10 cellular contexts compared by ENCODE assay signal in genomic region chr14:65243766-65244442, GRCh38.
DNase-seq lines count a peak whose midpoint lies in the region; ATAC-seq, FAIRE-seq and TF ChIP-seq lines count a peak whose summit lies in the region.
"Had no signal": no experiment of that assay in that cellular context is flagged by ENCODE, and none has a peak within 500 bp of the region (broad histone marks: within the 10 kb centered on the region; RNA-seq: fewer than 3 reads in every experiment).

No MANE protein-coding gene starts in this region.

- intact Hi-C loops in Right ventricle myocardium superior (cut with DNase I): no loop called here

- TF ChIP-seq CTCF in AG10803 (conservative IDR thresholded peaks at IDR 0.05; ENCODE audit: low read length): no peak
- no peak for TF ChIP-seq CTCF in keratinocyte (optimal IDR thresholded peaks at IDR 0.05 in 1 of 3, IDR thresholded peaks at IDR 0.05 in 1 of 3, conservative IDR thresholded peaks at IDR 0.05 in 1 of 3; ENCODE audit: extremely low read depth in 1 of 3, insufficient read depth in 2 of 3, low read length in 3 of 3)

- FAIRE-seq in GM19239 (lab: Jason Lieb, UNC): peak; percentile 21
- FAIRE-seq in keratinocyte (lab: Jason Lieb, UNC): no peak

- H3K36me3 ChIP-seq in keratinocyte (ENCODE audit: control insufficient read depth in 2 of 2, extremely low read depth in 1 of 2, insufficient read depth in 2 of 2, low read length in 2 of 2) (no peaks in the 10 kb centered on the region), H7 (replicated peaks; ENCODE audit: control insufficient read depth, insufficient read depth, low read length) (no peaks in the 10 kb centered on the region)
- H3K36me3 ChIP-seq: ovary had no signal

- peaks cover 8% of the 10 kb centered on the region for H3K4me1 ChIP-seq in keratinocyte (ENCODE audit: control insufficient read depth, extremely low read depth, insufficient read depth, low read length)

- no peaks in the 10 kb centered on the region for H3K9me3 Mint-ChIP-seq in T-cell

- no peaks in the 10 kb centered on the region for H3K9me3 ChIP-seq in keratinocyte (ENCODE audit: control insufficient read depth, low read depth, low read length)
- H3K9me3 ChIP-seq: ovary had no signal

- no peaks in the 10 kb centered on the region for H4K20me1 ChIP-seq in keratinocyte (ENCODE audit: control insufficient read depth, extremely low read depth, insufficient read depth, low read length)

- peaks cover 0 to 14% (median 8%) of the 10 kb centered on the region in 3 donors for H3K4me1 Mint-ChIP-seq in T-cell

- H3K27me3 Mint-ChIP-seq in T-cell: no peaks in the 10 kb centered on the region

- H3K79me2 ChIP-seq in keratinocyte (ENCODE audit: control insufficient read depth, insufficient read depth, low read length): no peaks in the 10 kb centered on the region

- H3K27ac ChIP-seq in keratinocyte (ENCODE audit: control insufficient read depth, insufficient read depth, low read length): no peak overlapping the region
- H3K27ac ChIP-seq: ovary had no signal

- peak overlapping the region; percentile 91 for H2AFZ ChIP-seq in keratinocyte (ENCODE audit: control insufficient read depth, low read length)

- H3K4me3 ChIP-seq in AG10803 (ENCODE audit: low read length) (no peak overlapping the region), keratinocyte (ENCODE audit: control insufficient read depth in 2 of 3, extremely low read depth in 1 of 3, insufficient read depth in 2 of 3, low read depth in 1 of 3, low read length in 3 of 3) (no peak overlapping the region), H7 (ENCODE audit: insufficient read depth, low read depth, low read length) (no peak overlapping the region)
- H3K4me3 ChIP-seq: ovary had no signal

- dilution Hi-C loops in keratinocyte (cut with MboI; ENCODE audit: extremely low pct_ligation_motif_present, low sequenced_read_pairs): no loop called here

- CTCF ChIA-PET in T-cell (lab: Charles Lee): interaction anchor here in 1 of 2 donors (0.6 kb wide), 1 partner anchor 12 kb away, joined by 3 read pairs; no protein-coding TSS in a partner anchor

- H3K36me3 Mint-ChIP-seq in T-cell: no peaks in the 10 kb centered on the region

- POLR2A ChIA-PET in T-cell (lab: Charles Lee): no interaction called here

- peak in 3 of 4 experiments; percentile 56 to 88 (median 69) for ATAC-seq in T-cell (replicated peaks in 1 of 4)
- ATAC-seq in Right ventricle myocardium superior (ENCODE audit: poor library complexity): no peak
- no peak for ATAC-seq in GM21360 (IDR thresholded peaks at IDR 0.05; ENCODE audit: unreplicated experiment)

- DNase-seq in AG10803 (ENCODE audit: low read depth) (peak; percentile 40), GM19239 (ENCODE audit: insufficient read length, low spot score) (peak; percentile 21), T-cell (peak in 13 of 34 experiments; percentile 2 to 37 (median 9)), keratinocyte (ENCODE audit: low read depth, low spot score) (no peak), H7 (no peak), Right ventricle myocardium superior (no peak), H4 (ENCODE audit: low spot score) (no peak)
- DNase-seq: cortex of kidney, ovary had no signal

- no peaks in the 10 kb centered on the region for H3K27me3 ChIP-seq in keratinocyte (ENCODE audit: control insufficient read depth, extremely low read depth, insufficient read depth, low read length)
- H3K27me3 ChIP-seq in H7 (ENCODE audit: control insufficient read depth, insufficient read depth, low read length): no peaks in the 10 kb centered on the region; the same call in 1 of the 2 replicates
- H3K27me3 ChIP-seq: ovary had no signal

- no peak overlapping the region for H3K9ac ChIP-seq in keratinocyte (ENCODE audit: control insufficient read depth, extremely low read depth, insufficient read depth, low read length)

- H3K27ac Mint-ChIP-seq in T-cell: no peak overlapping the region

- no peak overlapping the region for H3K4me2 ChIP-seq in keratinocyte (ENCODE audit: control insufficient read depth, extremely low read depth, insufficient read depth, low read depth, low read length)

- H3K4me3 Mint-ChIP-seq in T-cell: no peak overlapping the region

- no peaks in the 10 kb centered on the region for H3K9me1 ChIP-seq in keratinocyte (ENCODE audit: control insufficient read depth, extremely low read depth, insufficient read depth, low read length)

Comparison
In these comparisons a context has a peak if more than half of its experiments do, and no peak if none do; other contexts are left out.
1. DNase-seq: peak in AG10803 (single experiment) and GM19239 (single experiment); none in keratinocyte (single experiment), H7 (single experiment), Right ventricle myocardium superior (single experiment) and H4 (single experiment).
2. ATAC-seq: peak in T-cell (3 of 4); none in Right ventricle myocardium superior (single experiment) and GM21360 (single experiment).